ENCODE assay signal across 13 cellular contexts in genomic region chr7:47535033-47535703, GRCh38. TPM values are rescaled to one million over a fixed set of nuclear protein-coding genes. Genes with fewer than 3 reads are reported as not detected.
DNase-seq lines count a peak whose midpoint lies in the region; ATAC-seq and TF ChIP-seq lines count a peak whose summit lies in the region.
"Had no signal": no experiment of that assay in that cellular context is flagged by ENCODE, and none has a peak within 500 bp of the region (broad histone marks: within the 10 kb centered on the region; RNA-seq: fewer than 3 reads in every experiment).

No MANE protein-coding gene starts in this region.

- H4K20me1 ChIP-seq in osteoblast (ENCODE audit: insufficient read depth, low read length): peaks cover 51% of the 10 kb centered on the region

- H3K27me3 ChIP-seq in osteoblast (ENCODE audit: insufficient read depth, low read length): no peaks in the 10 kb centered on the region

- H3K4me2 ChIP-seq in osteoblast (ENCODE audit: insufficient read depth, low read length): peak overlapping the region; percentile 86

- no peaks in the 10 kb centered on the region for H3K9me3 ChIP-seq in osteoblast (ENCODE audit: low read depth, low read length)
- H3K9me3 ChIP-seq: mucosa of descending colon had no signal

- H3K4me3 ChIP-seq in osteoblast (ENCODE audit: insufficient read depth, low read length): no peak overlapping the region
- H3K4me3 ChIP-seq: mucosa of descending colon had no signal

- no peak for ATAC-seq in GM18861 (IDR thresholded peaks at IDR 0.05; ENCODE audit: unreplicated experiment)
- no peak for ATAC-seq in GM19397 (IDR thresholded peaks at IDR 0.05; ENCODE audit: unreplicated experiment)
- ATAC-seq: activated CD8-positive, alpha-beta T cell treated with anti-CD3 and anti-CD28 coated beads for 36 hours; mucosa of descending colon had no signal

- peaks cover 41% of the 10 kb centered on the region for H3K4me1 ChIP-seq in osteoblast (ENCODE audit: insufficient read depth, low read length)

- peaks cover 58% of the 10 kb centered on the region for H3K79me2 ChIP-seq in osteoblast (ENCODE audit: insufficient read depth, low read length)

- no peak overlapping the region for H2AFZ ChIP-seq in osteoblast (ENCODE audit: low read length)

- H3K36me3 ChIP-seq in osteoblast (ENCODE audit: insufficient read depth, low read length): peaks cover 4% of the 10 kb centered on the region

- DNase-seq in EH (ENCODE audit: low read depth) (peak; percentile 35), NCI-H2171 treated with DMSO at 0.1 percent for 48 hours (lab: John Stamatoyannopoulos, UW) (peak; percentile 91), epidermal melanocyte (ENCODE audit: insufficient read length, low spot score) (peak; percentile 65), osteoblast (ENCODE audit: insufficient read length, low spot score, missing footprints) (peak; percentile 90), mucosa of gallbladder (ENCODE audit: low spot score) (no peak)
- DNase-seq in effector CD4-positive, alpha-beta T cell: no peak
- DNase-seq: activated CD8-positive, alpha-beta T cell treated with anti-CD3 and anti-CD28 coated beads for 36 hours; CD4-positive, alpha-beta T cell; NCI-H1105 treated with DMSO at 0.1 percent for 48 hours; SIG-M5 had no signal

- no peak for TF ChIP-seq CTCF in osteoblast (IDR thresholded peaks at IDR 0.05; ENCODE audit: extremely low read depth, low read depth, low read length)

- H3K27ac ChIP-seq in osteoblast (ENCODE audit: low read depth, low read length): peak overlapping the region; percentile 24

RNA-seq across cellular contexts. Expression of gene TNS3, which starts 46.7 kb away (rescaled TPM):
- total RNA-seq in osteoblast: 67.3 and 88.1 TPM in 2 replicates
- total RNA-seq in mucosa of gallbladder: 97.2 TPM

Comparison
In these comparisons a context has a peak if more than half of its experiments do, and no peak if none do; other contexts are left out.
1. DNase-seq: peak in EH (single experiment), NCI-H2171 treated with DMSO at 0.1 percent for 48 hours (single experiment), epidermal melanocyte (single experiment) and osteoblast (single experiment); none in effector CD4-positive, alpha-beta T cell (single experiment) and mucosa of gallbladder (single experiment).